ENCODE assay signal across 8 cellular contexts in genomic region chr15:38707802-38708671, GRCh38.
A peak's percentile ranks its signal among the peaks of the same experiment; 100 is the strongest.
DNase-seq lines count a peak whose midpoint lies in the region; ATAC-seq and TF ChIP-seq lines count a peak whose summit lies in the region.

No MANE protein-coding gene starts in this region.

- H3K27ac ChIP-seq in dorsolateral prefrontal cortex (no peak overlapping the region), lower lobe of right lung (no peak overlapping the region), aorta (ENCODE audit: low read depth in 1 of 2, low read length in 2 of 2) (no peak overlapping the region)

- WGBS in aorta, 2 donors, result 51 to 55% methylated on average over 8 of the region's 8 CpGs

- peak; percentile 41 for DNase-seq in activated CD4-positive, alpha-beta T cell treated with anti-CD3 and anti-CD28 coated beads for 48 hours
- DNase-seq in activated CD4-positive, alpha-beta T cell treated with anti-CD3 and anti-CD28 coated beads for 4 hours, result no peak
- peak; percentile 48 for DNase-seq in HPDE6-E6E7 (ENCODE audit: extremely low spot score)
- peak; percentile 13 to 25 for DNase-seq in SHP77 (lab: John Stamatoyannopoulos, UW)
- DNase-seq in dorsolateral prefrontal cortex, result peak in 2 of 10 donors; percentile 28 to 32
- DNase-seq in lower lobe of right lung, result no peak
- no peak for DNase-seq in aorta

- H3K4me3 ChIP-seq in dorsolateral prefrontal cortex (no peak overlapping the region), lower lobe of right lung (no peak overlapping the region), aorta (ENCODE audit: low read length in 2 of 2) (no peak overlapping the region)

- H3K4me1 ChIP-seq in lower lobe of right lung, result no peaks in the 10 kb centered on the region
- H3K4me1 ChIP-seq in aorta (ENCODE audit: control insufficient read depth in 1 of 2, insufficient read depth in 2 of 2, low read length in 2 of 2), result no peaks in the 10 kb centered on the region

- ATAC-seq in GM21360 (IDR thresholded peaks at IDR 0.05; ENCODE audit: unreplicated experiment), result peak; percentile 90
- ATAC-seq in lower lobe of right lung, result peak; percentile 77 to 84
- ATAC-seq in aorta (ENCODE audit: low FRiP score), result peak; percentile 54

- H3K27me3 ChIP-seq in dorsolateral prefrontal cortex, result peaks cover 0 to 30% (median 5%) of the 10 kb centered on the region in 45 donors
- H3K27me3 ChIP-seq in lower lobe of right lung (ENCODE audit: low read depth), result peaks cover 3% of the 10 kb centered on the region
- no peaks in the 10 kb centered on the region for H3K27me3 ChIP-seq in aorta (ENCODE audit: control insufficient read depth in 1 of 2, insufficient read depth in 2 of 2, low read length in 1 of 2)

- TF ChIP-seq CTCF in dorsolateral prefrontal cortex (IDR thresholded peaks at IDR 0.05 in 54 of 56, conservative IDR thresholded peaks at IDR 0.05 in 2 of 56; ENCODE audit: low read depth in 1 of 56, partially characterized antibody in 56 of 56) (peak; percentile 39 to 81 (median 70)), lower lobe of right lung (IDR thresholded peaks at IDR 0.05) (peak; percentile 73)

- H3K36me3 ChIP-seq in lower lobe of right lung (no peaks in the 10 kb centered on the region), aorta (ENCODE audit: control insufficient read depth in 1 of 2, insufficient read depth in 2 of 2, low read length in 1 of 2) (no peaks in the 10 kb centered on the region)

- no peaks in the 10 kb centered on the region for H3K9me3 ChIP-seq in lower lobe of right lung
- H3K9me3 ChIP-seq in aorta (ENCODE audit: control insufficient read depth, low read length), result no peaks in the 10 kb centered on the region

- intact Hi-C loops in dorsolateral prefrontal cortex (cut with DNase I), result loop anchor here in 1 of 2 donors (5.0 kb wide), 2 partner anchors 874 to 1049 kb away; partner anchors contain the start of gene THBS1
- intact Hi-C loops in lower lobe of right lung (cut with DNase I), result no loop called here
- intact Hi-C loops in aorta (cut with DNase I), result loop anchor here in 1 of 2 donors (10.0 kb wide), 1 partner anchor 107 kb away; no protein-coding TSS in a partner anchor

Comparison
In these comparisons a context has a peak if more than half of its experiments do, and no peak if none do; other contexts are left out.
1. DNase-seq: peak in activated CD4-positive, alpha-beta T cell treated with anti-CD3 and anti-CD28 coated beads for 48 hours (single experiment), HPDE6-E6E7 (single experiment) and SHP77 (2 of 2); none in activated CD4-positive, alpha-beta T cell treated with anti-CD3 and anti-CD28 coated beads for 4 hours (0 of 2), lower lobe of right lung (single experiment) and aorta (0 of 2).
2. Peak in every context shown above with its lines, with median percentiles within 50 percentile points of each other: ATAC-seq.